ENCODE assay signal across 19 cellular contexts in the genomic region with DNA sequence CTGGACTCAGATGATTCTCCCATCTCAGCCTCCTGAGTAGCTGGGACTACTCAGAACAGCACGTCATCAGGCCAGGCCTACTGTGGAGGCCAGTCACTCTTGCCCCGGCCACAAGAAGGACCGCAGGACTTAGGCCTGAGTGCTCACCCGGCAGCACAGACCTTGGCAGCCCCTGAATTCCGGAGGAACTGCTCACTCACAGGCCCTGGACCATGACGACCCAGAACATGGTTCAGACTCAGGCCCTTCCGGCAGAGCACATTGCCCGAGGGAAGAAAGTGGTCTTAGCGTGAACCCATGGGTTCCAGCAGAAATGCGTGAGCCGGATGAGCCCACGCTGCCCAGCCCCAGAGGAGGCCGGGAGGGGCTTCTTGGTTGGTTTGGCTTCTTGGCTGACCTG.
"Had no signal": no experiment of that assay in that cellular context is flagged by ENCODE, and none has a peak within 500 bp of the region (broad histone marks: within the 10 kb centered on the region; RNA-seq: fewer than 3 reads in every experiment).

No MANE protein-coding gene starts in this region.

- H3K9me3 ChIP-seq: prostate gland had no signal

- H3K4me3 Mint-ChIP-seq: activated CD4-positive, alpha-beta memory T cell treated with anti-CD3 and anti-CD28 coated beads, Interleukin-2, amount 10 ng/mL, durations not matched to agents 7 days and 5 days; activated CD8-positive, alpha-beta memory T cell treated with anti-CD3 and anti-CD28 coated beads, Interleukin-2, amount 10 ng/mL, durations not matched to agents 7 days and 5 days; activated naive CD8-positive, alpha-beta T cell treated with anti-CD3 and anti-CD28 coated beads for 36 hours; activated T-helper 17 cell treated with anti-CD3 and anti-CD28 coated beads, Interleukin-2, amount 50 U/mL, for 72 hours; nephron progenitor cell had no signal

- H3K36me3 Mint-ChIP-seq: activated CD8-positive, alpha-beta memory T cell treated with anti-CD3 and anti-CD28 coated beads, Interleukin-2, amount 10 ng/mL, durations not matched to agents 7 days and 5 days; activated naive CD8-positive, alpha-beta T cell treated with anti-CD3 and anti-CD28 coated beads for 36 hours had no signal

- H3K27me3 Mint-ChIP-seq: activated CD8-positive, alpha-beta memory T cell treated with anti-CD3 and anti-CD28 coated beads, Interleukin-2, amount 10 ng/mL, durations not matched to agents 7 days and 5 days had no signal

- H3K9me3 Mint-ChIP-seq: activated CD4-positive, alpha-beta memory T cell treated with anti-CD3 and anti-CD28 coated beads, Interleukin-2, amount 10 ng/mL, durations not matched to agents 7 days and 5 days; activated T-helper 17 cell treated with anti-CD3 and anti-CD28 coated beads, Interleukin-2, amount 50 U/mL, for 72 hours had no signal

- H3K27ac ChIP-seq: cardiac muscle cell, hepatocyte, prostate gland, tibial nerve had no signal

- H3K36me3 ChIP-seq: cardiac muscle cell, prostate gland, tibial nerve had no signal

- H3K4me3 ChIP-seq: cardiac muscle cell, dorsolateral prefrontal cortex, hepatocyte, prostate gland, tibial nerve had no signal

- H2AFZ ChIP-seq: hepatocyte had no signal

- FAIRE-seq: colon, small intestine, TTC549, urothelium cell line had no signal

- H3K4me1 ChIP-seq: prostate gland had no signal

- H3K27me3 ChIP-seq: cardiac muscle cell, dorsolateral prefrontal cortex, hepatocyte, tibial nerve had no signal

- H3K4me1 Mint-ChIP-seq: activated CD4-positive, alpha-beta memory T cell treated with anti-CD3 and anti-CD28 coated beads, Interleukin-2, amount 10 ng/mL, durations not matched to agents 7 days and 5 days; activated T-helper 17 cell treated with anti-CD3 and anti-CD28 coated beads, Interleukin-2, amount 50 U/mL, for 72 hours had no signal

- DNase-seq: activated CD4-positive, alpha-beta memory T cell treated with anti-CD3 and anti-CD28 coated beads, Interleukin-2, amount 10 ng/mL, durations not matched to agents 7 days and 5 days; activated CD4-positive, alpha-beta T cell treated with anti-CD3 and anti-CD28 coated beads for 48 hours; activated CD8-positive, alpha-beta memory T cell treated with anti-CD3 and anti-CD28 coated beads, Interleukin-2, amount 10 ng/mL, durations not matched to agents 7 days and 5 days; activated naive CD4-positive, alpha-beta T cell; activated naive CD8-positive, alpha-beta T cell treated with anti-CD3 and anti-CD28 coated beads for 36 hours; amniotic stem cell; dorsolateral prefrontal cortex; foreskin fibroblast; nephron progenitor cell; small intestine; stimulated activated naive CD4-positive, alpha-beta T cell had no signal

- H3K4me2 ChIP-seq: hepatocyte had no signal

- H3K27ac Mint-ChIP-seq: activated CD4-positive, alpha-beta memory T cell treated with anti-CD3 and anti-CD28 coated beads, Interleukin-2, amount 10 ng/mL, durations not matched to agents 7 days and 5 days; activated CD8-positive, alpha-beta memory T cell treated with anti-CD3 and anti-CD28 coated beads, Interleukin-2, amount 10 ng/mL, durations not matched to agents 7 days and 5 days; activated naive CD8-positive, alpha-beta T cell treated with anti-CD3 and anti-CD28 coated beads for 36 hours; activated T-helper 17 cell treated with anti-CD3 and anti-CD28 coated beads, Interleukin-2, amount 50 U/mL, for 72 hours; nephron progenitor cell had no signal
